17 cellular contexts compared by ENCODE assay signal in the genomic region with DNA sequence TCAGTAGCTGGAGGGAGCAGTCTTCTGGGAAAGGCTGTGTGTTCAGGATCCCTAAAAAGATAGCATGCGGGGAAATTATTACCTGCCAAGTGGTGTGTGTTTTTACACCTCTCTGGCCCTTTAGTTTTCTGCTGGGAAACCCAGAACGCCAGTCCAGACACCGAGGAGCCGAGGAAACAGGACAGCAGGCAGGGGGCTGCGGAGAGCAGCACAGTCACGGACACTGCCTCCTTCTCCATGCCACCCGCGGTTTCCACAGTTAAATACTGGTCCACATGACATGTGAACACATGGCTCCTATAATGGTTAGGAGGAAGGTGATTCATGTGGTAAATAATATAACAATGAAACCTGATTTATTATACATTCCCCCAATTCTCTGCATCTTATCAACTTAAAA. TPM values are rescaled to one million over a fixed set of nuclear protein-coding genes. Genes with fewer than 3 reads are reported as not detected.
A peak's percentile ranks its signal among the peaks of the same experiment; 100 is the strongest.
DNase-seq lines count a peak whose midpoint lies in the region; ATAC-seq, FAIRE-seq and TF ChIP-seq lines count a peak whose summit lies in the region.
"Had no signal": no experiment of that assay in that cellular context is flagged by ENCODE, and none has a peak within 500 bp of the region (broad histone marks: within the 10 kb centered on the region; RNA-seq: fewer than 3 reads in every experiment).

No MANE protein-coding gene starts in this region.

- DNase-seq in stimulated activated naive CD8-positive, alpha-beta T cell treated with anti-CD3 and anti-CD28 coated beads, Interleukin-15, amount 100 ng/mL, for 72 hours: no peak
- DNase-seq in activated CD4-positive, alpha-beta memory T cell treated with anti-CD3 and anti-CD28 coated beads for 36 hours: no peak
- DNase-seq in iPS-NIHi7 (ENCODE audit: extremely low spot score) (peak; percentile 25), progenitor cell of endocrine pancreas (ENCODE audit: low spot score, unreplicated experiment) (no peak), OCI-M2 (lab: John Stamatoyannopoulos, UW; ENCODE audit: unreplicated experiment) (no peak), NCI-H1436 treated with DMSO at 0.1 percent for 48 hours (lab: John Stamatoyannopoulos, UW) (no peak), H54 (ENCODE audit: insufficient read length, low spot score) (no peak)
- DNase-seq: amygdala; DMS53; erythroblast; GM23248; head of caudate nucleus; NK-92 treated with Interleukin-12 subunit alpha and Interleukin-12 subunit beta, amount 100 ng/mL, for 24 hours; stimulated activated CD4-positive, alpha-beta T cell treated with anti-CD3 and anti-CD28 coated beads, Interleukin-12 subunit alpha, Interleukin-12 subunit beta, amount 100 ng/mL, for 4 hours had no signal

- H3K4me1 Mint-ChIP-seq in stimulated activated naive CD8-positive, alpha-beta T cell treated with anti-CD3 and anti-CD28 coated beads, Interleukin-15, Interleukin-2, amounts not matched to agents 100 ng/mL and 50 ng/mL, for 24 hours (ENCODE audit: low read depth): peaks cover 45% of the 10 kb centered on the region
- H3K4me1 Mint-ChIP-seq in stimulated activated naive CD8-positive, alpha-beta T cell treated with anti-CD3 and anti-CD28 coated beads, Interleukin-15, amount 100 ng/mL, for 72 hours: peaks cover 52% of the 10 kb centered on the region
- peaks cover 41% of the 10 kb centered on the region for H3K4me1 Mint-ChIP-seq in activated CD4-positive, alpha-beta memory T cell treated with anti-CD3 and anti-CD28 coated beads for 36 hours (ENCODE audit: low read depth)
- H3K4me1 Mint-ChIP-seq in progenitor cell of endocrine pancreas (ENCODE audit: low read depth): peaks cover 17% of the 10 kb centered on the region

- H3K27ac Mint-ChIP-seq in stimulated activated naive CD8-positive, alpha-beta T cell treated with anti-CD3 and anti-CD28 coated beads, Interleukin-15, Interleukin-2, amounts not matched to agents 100 ng/mL and 50 ng/mL, for 24 hours: peak overlapping the region; percentile 79
- H3K27ac Mint-ChIP-seq in stimulated activated naive CD8-positive, alpha-beta T cell treated with anti-CD3 and anti-CD28 coated beads, Interleukin-15, amount 100 ng/mL, for 72 hours: peak overlapping the region in 1 of 2 donors; percentile 68
- H3K27ac Mint-ChIP-seq in activated CD4-positive, alpha-beta memory T cell treated with anti-CD3 and anti-CD28 coated beads for 36 hours: peak overlapping the region; percentile 62
- H3K27ac Mint-ChIP-seq in progenitor cell of endocrine pancreas: no peak overlapping the region
- H3K27ac Mint-ChIP-seq: B cell had no signal

- TF ChIP-seq CTCF in progenitor cell of endocrine pancreas (IDR thresholded peaks at IDR 0.05; ENCODE audit: unreplicated experiment): no peak

- H3K4me3 Mint-ChIP-seq in stimulated activated naive CD8-positive, alpha-beta T cell treated with anti-CD3 and anti-CD28 coated beads, Interleukin-15, Interleukin-2, amounts not matched to agents 100 ng/mL and 50 ng/mL, for 24 hours: no peak overlapping the region
- peak overlapping the region in 1 of 2 donors; percentile 12 for H3K4me3 Mint-ChIP-seq in stimulated activated naive CD8-positive, alpha-beta T cell treated with anti-CD3 and anti-CD28 coated beads, Interleukin-15, amount 100 ng/mL, for 72 hours
- H3K4me3 Mint-ChIP-seq in activated CD4-positive, alpha-beta memory T cell treated with anti-CD3 and anti-CD28 coated beads for 36 hours: no peak overlapping the region
- no peak overlapping the region for H3K4me3 Mint-ChIP-seq in progenitor cell of endocrine pancreas (ENCODE audit: low read depth)
- H3K4me3 Mint-ChIP-seq: B cell had no signal

- no peak for TF ChIP-seq POLR2A in H54 (IDR thresholded peaks at IDR 0.05; ENCODE audit: low read depth, low read length)

- intact Hi-C loops in activated CD4-positive, alpha-beta memory T cell treated with anti-CD3 and anti-CD28 coated beads for 36 hours (cut with micrococcal nuclease): no loop called here

- no peaks in the 10 kb centered on the region for H3K9me3 Mint-ChIP-seq in stimulated activated naive CD8-positive, alpha-beta T cell treated with anti-CD3 and anti-CD28 coated beads, Interleukin-15, Interleukin-2, amounts not matched to agents 100 ng/mL and 50 ng/mL, for 24 hours
- no peaks in the 10 kb centered on the region for H3K9me3 Mint-ChIP-seq in stimulated activated naive CD8-positive, alpha-beta T cell treated with anti-CD3 and anti-CD28 coated beads, Interleukin-15, amount 100 ng/mL, for 72 hours
- H3K9me3 Mint-ChIP-seq in activated CD4-positive, alpha-beta memory T cell treated with anti-CD3 and anti-CD28 coated beads for 36 hours: no peaks in the 10 kb centered on the region
- H3K9me3 Mint-ChIP-seq in progenitor cell of endocrine pancreas (ENCODE audit: low read depth): no peaks in the 10 kb centered on the region

- POLR2A ChIA-PET in activated CD4-positive, alpha-beta memory T cell treated with anti-CD3 and anti-CD28 coated beads for 36 hours (lab: Charles Lee): no interaction called here

- no peaks in the 10 kb centered on the region for H3K27me3 Mint-ChIP-seq in stimulated activated naive CD8-positive, alpha-beta T cell treated with anti-CD3 and anti-CD28 coated beads, Interleukin-15, Interleukin-2, amounts not matched to agents 100 ng/mL and 50 ng/mL, for 24 hours
- no peaks in the 10 kb centered on the region for H3K27me3 Mint-ChIP-seq in stimulated activated naive CD8-positive, alpha-beta T cell treated with anti-CD3 and anti-CD28 coated beads, Interleukin-15, amount 100 ng/mL, for 72 hours
- H3K27me3 Mint-ChIP-seq in activated CD4-positive, alpha-beta memory T cell treated with anti-CD3 and anti-CD28 coated beads for 36 hours: no peaks in the 10 kb centered on the region
- no peaks in the 10 kb centered on the region for H3K27me3 Mint-ChIP-seq in progenitor cell of endocrine pancreas
- H3K27me3 Mint-ChIP-seq: B cell had no signal

- CTCF ChIA-PET in activated CD4-positive, alpha-beta memory T cell treated with anti-CD3 and anti-CD28 coated beads for 36 hours (lab: Charles Lee): no interaction called here

- FAIRE-seq in H54 (lab: Jason Lieb, UNC): no peak
- FAIRE-seq: colon had no signal

- ATAC-seq in stimulated activated naive CD8-positive, alpha-beta T cell treated with anti-CD3 and anti-CD28 coated beads, Interleukin-15, amount 100 ng/mL, for 72 hours: no peak

- H3K36me3 Mint-ChIP-seq in stimulated activated naive CD8-positive, alpha-beta T cell treated with anti-CD3 and anti-CD28 coated beads, Interleukin-15, Interleukin-2, amounts not matched to agents 100 ng/mL and 50 ng/mL, for 24 hours (ENCODE audit: low read depth): peaks cover 71% of the 10 kb centered on the region
- peaks cover 53% of the 10 kb centered on the region for H3K36me3 Mint-ChIP-seq in activated CD4-positive, alpha-beta memory T cell treated with anti-CD3 and anti-CD28 coated beads for 36 hours
- peaks cover 26% of the 10 kb centered on the region for H3K36me3 Mint-ChIP-seq in progenitor cell of endocrine pancreas (ENCODE audit: insufficient read depth)

RNA-seq across cellular contexts. Expression of a gene that starts 20.4 kb away (rescaled TPM):
- total RNA-seq in activated CD4-positive, alpha-beta memory T cell treated with anti-CD3 and anti-CD28 coated beads for 36 hours: 10 to 100 TPM; 54.6 to 56.2 TPM
- total RNA-seq in progenitor cell of endocrine pancreas: 73.6 and 74.8 TPM in 2 replicates

RNA-seq across cellular contexts. Expression of a gene that starts 35.5 kb away (rescaled TPM):
- 10 to 100 TPM; 42.1 to 46.9 TPM for total RNA-seq in activated CD4-positive, alpha-beta memory T cell treated with anti-CD3 and anti-CD28 coated beads for 36 hours
- 51.2 and 51.5 TPM in 2 replicates for total RNA-seq in progenitor cell of endocrine pancreas
